Comparison of ENCODE assay signal across 9 cellular contexts in the genomic region with DNA sequence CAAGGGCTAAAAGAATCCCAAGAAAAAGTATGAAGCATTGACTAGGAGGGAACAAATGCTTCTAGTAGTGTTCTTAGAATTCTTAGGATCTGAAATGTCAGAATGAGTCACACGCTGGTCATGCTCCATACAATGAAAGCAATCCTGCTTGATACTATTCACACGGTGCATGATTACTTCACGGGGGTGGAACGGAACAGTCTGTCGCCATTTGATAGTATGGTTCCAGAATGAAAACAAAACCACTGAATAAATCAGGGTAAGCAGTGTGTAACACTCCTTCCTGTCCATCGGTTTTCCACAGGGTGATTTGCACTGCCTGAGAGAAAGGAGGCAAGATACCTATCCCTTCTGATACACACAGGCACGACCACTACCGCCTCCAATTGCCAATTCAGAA. TPM values are rescaled to one million over a fixed set of nuclear protein-coding genes. Genes with fewer than 3 reads are reported as not detected.
DNase-seq lines count a peak whose midpoint lies in the region; ATAC-seq and TF ChIP-seq lines count a peak whose summit lies in the region.
"Had no signal": no experiment of that assay in that cellular context is flagged by ENCODE, and none has a peak within 500 bp of the region (broad histone marks: within the 10 kb centered on the region; RNA-seq: fewer than 3 reads in every experiment).

No MANE protein-coding gene starts in this region.

- H3K27ac Mint-ChIP-seq in glutamatergic neuron (ENCODE audit: unreplicated experiment) (peak overlapping the region; percentile 20), natural killer cell (peak overlapping the region in 1 of 2 donors; percentile 24)

- no peaks in the 10 kb centered on the region for H3K36me3 Mint-ChIP-seq in glutamatergic neuron (ENCODE audit: unreplicated experiment)
- no peaks in the 10 kb centered on the region for H3K36me3 Mint-ChIP-seq in natural killer cell

- ATAC-seq in natural killer cell = no peak
- ATAC-seq in HG03159 (IDR thresholded peaks at IDR 0.05; ENCODE audit: unreplicated experiment) = no peak
- ATAC-seq in GM18520 (IDR thresholded peaks at IDR 0.05; ENCODE audit: unreplicated experiment) = no peak

- intact Hi-C loops in natural killer cell (cut with micrococcal nuclease) = no loop called here

- no peak overlapping the region for H3K4me3 Mint-ChIP-seq in glutamatergic neuron (ENCODE audit: unreplicated experiment)
- no peak overlapping the region for H3K4me3 Mint-ChIP-seq in natural killer cell

- H3K9me3 Mint-ChIP-seq in glutamatergic neuron (ENCODE audit: unreplicated experiment) (peaks cover 3% of the 10 kb centered on the region), natural killer cell (no peaks in the 10 kb centered on the region)

- TF ChIP-seq CTCF in glutamatergic neuron (IDR thresholded peaks at IDR 0.05; ENCODE audit: partially characterized antibody, unreplicated experiment) = no peak
- TF ChIP-seq CTCF in natural killer cell (IDR thresholded peaks at IDR 0.05) = no peak

- DNase-seq in DMS 273 (lab: John Stamatoyannopoulos, UW; ENCODE audit: unreplicated experiment) = peak; percentile 28
- DNase-seq in DMS 273 treated with DMSO at 0.1 percent for 48 hours (lab: John Stamatoyannopoulos, UW) = no peak
- DNase-seq in activated CD4-positive, alpha-beta T cell treated with anti-CD3 and anti-CD28 coated beads, Interleukin-2, amount 50 U/mL, for 4 hours = peak; percentile 3 to 9
- DNase-seq in glutamatergic neuron = no peak
- peak; percentile 74 for DNase-seq in smooth muscle cell of the brain vasculature (ENCODE audit: low read depth, low spot score)
- DNase-seq in natural killer cell = no peak
- DNase-seq: Karpas-422 had no signal

- peaks cover 5% of the 10 kb centered on the region for H3K27me3 Mint-ChIP-seq in glutamatergic neuron (ENCODE audit: unreplicated experiment)
- no peaks in the 10 kb centered on the region for H3K27me3 Mint-ChIP-seq in natural killer cell (ENCODE audit: low read depth in 2 of 2)

- H3K4me1 Mint-ChIP-seq in glutamatergic neuron (ENCODE audit: low read depth, unreplicated experiment) (peaks cover 4% of the 10 kb centered on the region), natural killer cell (peaks cover 0 to 5% of the 10 kb centered on the region in 2 donors)

RNA-seq across cellular contexts. Expression of a gene that starts 22.9 kb away (rescaled TPM):
- total RNA-seq in glutamatergic neuron (ENCODE audit: unreplicated experiment) = 1,106 TPM
- total RNA-seq in natural killer cell = 100 to 1,000 TPM; 116 to 134 (median 132) TPM

RNA-seq across cellular contexts. Expression of a gene that starts 33.1 kb away (rescaled TPM):
- total RNA-seq in glutamatergic neuron (ENCODE audit: unreplicated experiment) (46.4 TPM), natural killer cell (10 to 100 TPM; 15.9 to 19.6 (median 16.7) TPM)

Comparison
In these comparisons a context has a peak if more than half of its experiments do, and no peak if none do; other contexts are left out.
1. DNase-seq: peak in DMS 273 (single experiment), activated CD4-positive, alpha-beta T cell treated with anti-CD3 and anti-CD28 coated beads, Interleukin-2, amount 50 U/mL, for 4 hours (2 of 2) and smooth muscle cell of the brain vasculature (single experiment); none in DMS 273 treated with DMSO at 0.1 percent for 48 hours (single experiment), glutamatergic neuron (single experiment) and natural killer cell (single experiment).